Comparison of ENCODE assay signal across 13 cellular contexts in the genomic region with DNA sequence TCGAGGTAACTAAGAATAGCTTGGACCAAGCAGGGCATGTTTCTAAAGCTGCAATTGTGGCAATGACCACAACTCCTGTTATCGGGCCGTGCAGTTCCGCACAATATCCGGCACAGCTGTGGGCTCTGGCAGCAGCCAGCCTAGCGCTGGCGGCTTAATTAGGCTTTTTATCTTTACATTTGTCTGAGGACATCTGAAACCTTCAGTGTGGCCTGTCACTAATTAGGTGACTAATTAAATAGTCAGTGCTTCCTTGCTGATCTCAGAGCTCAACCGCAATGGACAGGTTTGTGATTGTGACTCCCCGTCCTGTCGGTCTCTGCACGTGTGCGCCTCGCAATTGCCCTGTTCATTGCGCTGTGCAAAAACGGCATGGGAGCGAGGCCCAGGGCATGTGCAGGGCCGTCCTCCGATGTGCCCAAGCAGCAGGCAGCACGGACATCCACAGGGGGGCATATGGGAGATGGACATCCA.
DNase-seq lines count a peak whose midpoint lies in the region; ATAC-seq and TF ChIP-seq lines count a peak whose summit lies in the region.
"Had no signal": no experiment of that assay in that cellular context is flagged by ENCODE, and none has a peak within 500 bp of the region (broad histone marks: within the 10 kb centered on the region; RNA-seq: fewer than 3 reads in every experiment).

No MANE protein-coding gene starts in this region.

- ATAC-seq in GM18505 (IDR thresholded peaks at IDR 0.05; ENCODE audit: unreplicated experiment) = no peak
- ATAC-seq in HG02678 (IDR thresholded peaks at IDR 0.05; ENCODE audit: unreplicated experiment) = no peak
- ATAC-seq: left cardiac atrium had no signal

- DNase-seq in GF-D8 (lab: John Stamatoyannopoulos, UW) (peak; percentile 85), H4 (ENCODE audit: low spot score) (peak; percentile 54), NOMO-1 treated with dmso at 0.1 percent for 144 hours (lab: John Stamatoyannopoulos, UW; ENCODE audit: unreplicated experiment) (peak; percentile 75), glutamatergic neuron (no peak), DMS53 (lab: John Stamatoyannopoulos, UW) (no peak), hippocampal formation (lab: John Stamatoyannopoulos, UW) (no peak)
- DNase-seq: C1 segment of cervical spinal cord, left cardiac atrium, NCI-H1092 had no signal

- H3K4me3 Mint-ChIP-seq in glutamatergic neuron (ENCODE audit: unreplicated experiment) = no peak overlapping the region
- H3K4me3 Mint-ChIP-seq: activated naive CD8-positive, alpha-beta T cell; neural progenitor cell had no signal

- H3K4me1 Mint-ChIP-seq in glutamatergic neuron (ENCODE audit: low read depth, unreplicated experiment) = peaks cover 35% of the 10 kb centered on the region

- H3K36me3 Mint-ChIP-seq in glutamatergic neuron (ENCODE audit: unreplicated experiment) = no peaks in the 10 kb centered on the region
- H3K36me3 Mint-ChIP-seq: activated naive CD8-positive, alpha-beta T cell; neural progenitor cell had no signal

- TF ChIP-seq POLR2A in GM18505 (IDR thresholded peaks at IDR 0.05; ENCODE audit: borderline replicate concordance, extremely low read depth, insufficient read depth, insufficient read length) = no peak

- H3K27ac Mint-ChIP-seq in glutamatergic neuron (ENCODE audit: unreplicated experiment) = peak overlapping the region; percentile 54
- H3K27ac Mint-ChIP-seq: activated naive CD8-positive, alpha-beta T cell; neural progenitor cell had no signal

- no peak for TF ChIP-seq CTCF in glutamatergic neuron (IDR thresholded peaks at IDR 0.05; ENCODE audit: partially characterized antibody, unreplicated experiment)

- peaks cover 1% of the 10 kb centered on the region for H3K9me3 Mint-ChIP-seq in glutamatergic neuron (ENCODE audit: unreplicated experiment)

- H3K27me3 Mint-ChIP-seq in glutamatergic neuron (ENCODE audit: unreplicated experiment) = peaks cover 2% of the 10 kb centered on the region

Comparison
In these comparisons a context has a peak if more than half of its experiments do, and no peak if none do; other contexts are left out.
1. DNase-seq: peak in GF-D8 (single experiment), H4 (single experiment) and NOMO-1 treated with dmso at 0.1 percent for 144 hours (single experiment); none in glutamatergic neuron (single experiment), DMS53 (single experiment) and hippocampal formation (0 of 2).